In genomic region chr17:50154604-50155003, GRCh38 we compare ENCODE assay signal across 10 cellular contexts. TPM values are rescaled to one million over a fixed set of nuclear protein-coding genes. Genes with fewer than 3 reads are reported as not detected.
DNase-seq lines count a peak whose midpoint lies in the region; ATAC-seq and TF ChIP-seq lines count a peak whose summit lies in the region.
"Had no signal": no experiment of that assay in that cellular context is flagged by ENCODE, and none has a peak within 500 bp of the region (broad histone marks: within the 10 kb centered on the region; RNA-seq: fewer than 3 reads in every experiment).

No MANE protein-coding gene starts in this region.

- peaks cover 0 to 3% (median 0%) of the 10 kb centered on the region in 3 donors for H3K36me3 Mint-ChIP-seq in CD8-positive, alpha-beta memory T cell
- H3K36me3 Mint-ChIP-seq in T-helper 17 cell (ENCODE audit: low read depth) = no peaks in the 10 kb centered on the region

- H3K9me3 Mint-ChIP-seq in CD8-positive, alpha-beta memory T cell = no peaks in the 10 kb centered on the region

- H3K79me2 ChIP-seq in osteoblast (ENCODE audit: insufficient read depth, low read length) = peaks cover 12% of the 10 kb centered on the region

- H3K27ac Mint-ChIP-seq in CD8-positive, alpha-beta memory T cell = peak overlapping the region in 7 of 8 donors; percentile 18 to 88 (median 48)
- peak overlapping the region; percentile 29 for H3K27ac Mint-ChIP-seq in T-helper 17 cell

- peak; percentile 42 for ATAC-seq in GM21515 (IDR thresholded peaks at IDR 0.05; ENCODE audit: unreplicated experiment)
- no peak for ATAC-seq in T-helper 17 cell
- no peak for ATAC-seq in mucosa of descending colon

- TF ChIP-seq CTCF in osteoblast (IDR thresholded peaks at IDR 0.05; ENCODE audit: extremely low read depth, low read depth, low read length) = no peak
- TF ChIP-seq CTCF in mucosa of descending colon (IDR thresholded peaks at IDR 0.05) = no peak

- no peaks in the 10 kb centered on the region for H3K27me3 Mint-ChIP-seq in CD8-positive, alpha-beta memory T cell
- no peaks in the 10 kb centered on the region for H3K27me3 Mint-ChIP-seq in T-helper 17 cell

- peak overlapping the region in 2 of 7 donors; percentile 7 to 72 for H3K4me3 Mint-ChIP-seq in CD8-positive, alpha-beta memory T cell
- no peak overlapping the region for H3K4me3 Mint-ChIP-seq in T-helper 17 cell

- peaks cover 20 to 27% (median 25%) of the 10 kb centered on the region in 3 donors for H3K4me1 Mint-ChIP-seq in CD8-positive, alpha-beta memory T cell
- peaks cover 18% of the 10 kb centered on the region for H3K4me1 Mint-ChIP-seq in T-helper 17 cell

- H3K27me3 ChIP-seq in CD8-positive, alpha-beta memory T cell (ENCODE audit: insufficient read depth, low read length, poor library complexity, severe bottlenecking) = no peaks in the 10 kb centered on the region
- H3K27me3 ChIP-seq in osteoblast (ENCODE audit: insufficient read depth, low read length) = no peaks in the 10 kb centered on the region

- H3K36me3 ChIP-seq in CD8-positive, alpha-beta memory T cell (ENCODE audit: insufficient read depth, low read length) = no peaks in the 10 kb centered on the region
- H3K36me3 ChIP-seq in osteoblast (ENCODE audit: insufficient read depth, low read length) (no peaks in the 10 kb centered on the region), mucosa of descending colon (ENCODE audit: low read depth) (no peaks in the 10 kb centered on the region)

- CTCF ChIA-PET in CD8-positive, alpha-beta memory T cell (lab: Charles Lee) = interaction anchor here (1.1 to 6.1 kb wide), 3 partner anchors 14 to 60 kb away, joined by 4 to 50 read pairs (median 6); no protein-coding TSS in a partner anchor

- H3K4me2 ChIP-seq in osteoblast (ENCODE audit: insufficient read depth, low read length) = no peak overlapping the region

- DNase-seq in CD8-positive, alpha-beta memory T cell = no peak
- DNase-seq in T-helper 17 cell (no peak), osteoblast (ENCODE audit: insufficient read length, low spot score, missing footprints) (peak; percentile 42), mucosa of descending colon (no peak), NOMO-1 treated with dmso at 0.1 percent for 144 hours (lab: John Stamatoyannopoulos, UW; ENCODE audit: unreplicated experiment) (no peak), posterior cingulate gyrus (no peak)
- DNase-seq in central memory CD4-positive, alpha-beta T cell = no peak
- DNase-seq: activated naive CD4-positive, alpha-beta T cell treated with anti-CD3 and anti-CD28 coated beads, Interleukin-2, amount 50 U/mL, for 16 hours; NCI-H526 had no signal

- no peaks in the 10 kb centered on the region for H3K9me3 ChIP-seq in CD8-positive, alpha-beta memory T cell (ENCODE audit: low read length)
- H3K9me3 ChIP-seq in T-helper 17 cell (ENCODE audit: control insufficient read depth, low read length, poor library complexity, severe bottlenecking) (no peaks in the 10 kb centered on the region), osteoblast (ENCODE audit: low read depth, low read length) (no peaks in the 10 kb centered on the region), mucosa of descending colon (no peaks in the 10 kb centered on the region)

- H3K4me3 ChIP-seq in CD8-positive, alpha-beta memory T cell (ENCODE audit: low read length) = no peak overlapping the region
- H3K4me3 ChIP-seq in osteoblast (ENCODE audit: insufficient read depth, low read length) = no peak overlapping the region
- no peak overlapping the region for H3K4me3 ChIP-seq in mucosa of descending colon

- POLR2A ChIA-PET in CD8-positive, alpha-beta memory T cell (lab: Charles Lee) = no interaction called here

- H3K27ac ChIP-seq in CD8-positive, alpha-beta memory T cell (ENCODE audit: low read depth, low read length) = no peak overlapping the region
- H3K27ac ChIP-seq in osteoblast (ENCODE audit: low read depth, low read length) = peak overlapping the region; percentile 80

- H2AFZ ChIP-seq in osteoblast (ENCODE audit: low read length) = no peak overlapping the region

- peaks cover 44% of the 10 kb centered on the region for H3K4me1 ChIP-seq in CD8-positive, alpha-beta memory T cell (ENCODE audit: insufficient read depth, low read length)
- peaks cover 44% of the 10 kb centered on the region for H3K4me1 ChIP-seq in osteoblast (ENCODE audit: insufficient read depth, low read length)
- no peaks in the 10 kb centered on the region for H3K4me1 ChIP-seq in mucosa of descending colon (ENCODE audit: low read depth)

- H4K20me1 ChIP-seq in osteoblast (ENCODE audit: insufficient read depth, low read length) = no peaks in the 10 kb centered on the region

- intact Hi-C loops in mucosa of descending colon (cut with DNase I, micrococcal nuclease) = no loop called here
- intact Hi-C loops in posterior cingulate gyrus (cut with DNase I) = no loop called here

RNA-seq across cellular contexts. Expression of gene PPP1R9B, which starts 4.1 kb away (rescaled TPM):
- 10 to 100 TPM; 86.9 to 89.0 TPM for total RNA-seq in CD8-positive, alpha-beta memory T cell
- polyA plus RNA-seq in CD8-positive, alpha-beta memory T cell = 1.7 TPM
- 100 to 1,000 TPM in 1 of 2 donors, 10 to 100 TPM in 1; 82.9 to 111 TPM for total RNA-seq in T-helper 17 cell
- total RNA-seq in osteoblast = 44.2 and 48.9 TPM in 2 replicates
- total RNA-seq in mucosa of descending colon = 10 to 100 TPM; 27.3 to 47.5 (median 33.1) TPM

RNA-seq across cellular contexts. Expression of gene SGCA, which starts 11.2 kb away (rescaled TPM):
- under 1 TPM in 1 of 2 experiments, not detected in 1; 0.31 TPM for total RNA-seq in CD8-positive, alpha-beta memory T cell
- polyA plus RNA-seq in CD8-positive, alpha-beta memory T cell = not detected
- not detected for total RNA-seq in T-helper 17 cell
- 0.29 TPM in 1 of 2 replicates, not detected in the other for total RNA-seq in osteoblast
- total RNA-seq in mucosa of descending colon = 10 to 100 TPM in 1 of 3 donors, 1 to 10 TPM in 1, under 1 TPM in 1; 0.64 to 30.7 (median 6.8) TPM

RNA-seq across cellular contexts. Expression of gene SAMD14, which starts 24.6 kb away (rescaled TPM):
- 1 to 10 TPM in 1 of 2 experiments, under 1 TPM in 1; 0.92 to 1.3 TPM for total RNA-seq in CD8-positive, alpha-beta memory T cell
- polyA plus RNA-seq in CD8-positive, alpha-beta memory T cell = not detected
- total RNA-seq in T-helper 17 cell (1 to 10 TPM; 1.7 to 5.8 TPM), osteoblast (2.5 and 2.7 TPM in 2 replicates), mucosa of descending colon (1 to 10 TPM in 2 of 3 donors, under 1 TPM in 1; 0.52 to 2.6 (median 1.2) TPM)

RNA-seq across cellular contexts. Expression of gene COL1A1, which starts 46.8 kb away (rescaled TPM):
- total RNA-seq in CD8-positive, alpha-beta memory T cell = under 1 TPM; 0.39 to 0.42 TPM
- polyA plus RNA-seq in CD8-positive, alpha-beta memory T cell = not detected
- total RNA-seq in T-helper 17 cell (10 to 100 TPM; 15.4 to 16.6 TPM), osteoblast (6,718 and 8,987 TPM in 2 replicates), mucosa of descending colon (100 to 1,000 TPM in 2 of 3 donors, 10 to 100 TPM in 1; 53.0 to 248 (median 160) TPM)

RNA-seq across cellular contexts. Expression of gene PDK2, which starts 59.5 kb away (rescaled TPM):
- total RNA-seq in CD8-positive, alpha-beta memory T cell = 10 to 100 TPM; 19.5 to 22.4 TPM
- polyA plus RNA-seq in CD8-positive, alpha-beta memory T cell = 41.2 TPM
- total RNA-seq in T-helper 17 cell (10 to 100 TPM; 19.9 to 20.9 TPM), osteoblast (43.4 and 54.8 TPM in 2 replicates), mucosa of descending colon (10 to 100 TPM; 51.0 to 91.6 (median 72.6) TPM)
